11 cellular contexts compared by ENCODE assay signal in genomic region chr3:113153499-113154107, GRCh38. TPM values are rescaled to one million over a fixed set of nuclear protein-coding genes. Genes with fewer than 3 reads are reported as not detected.
DNase-seq lines count a peak whose midpoint lies in the region; ATAC-seq and TF ChIP-seq lines count a peak whose summit lies in the region.
"Had no signal": no experiment of that assay in that cellular context is flagged by ENCODE, and none has a peak within 500 bp of the region (broad histone marks: within the 10 kb centered on the region; RNA-seq: fewer than 3 reads in every experiment).

No MANE protein-coding gene starts in this region.

- ATAC-seq in GM19025 (IDR thresholded peaks at IDR 0.05; ENCODE audit: low read depth, unreplicated experiment) (peak; percentile 96), HG02759 (IDR thresholded peaks at IDR 0.05; ENCODE audit: unreplicated experiment) (peak; percentile 73)

- peak; percentile 27 for DNase-seq in LHCN-M2 (ENCODE audit: low read depth)
- DNase-seq in renal cortical epithelial cell (ENCODE audit: low read depth): peak; percentile 15
- no peak for DNase-seq in nucleus accumbens (lab: John Stamatoyannopoulos, UW)
- DNase-seq in NCI-H2227 (lab: John Stamatoyannopoulos, UW; ENCODE audit: unreplicated experiment): no peak
- no peak for DNase-seq in posterior cingulate gyrus
- no peak for DNase-seq in WERI-Rb-1
- DNase-seq: NCI-H226, SW 1271 had no signal

- intact Hi-C loops in posterior cingulate gyrus (cut with DNase I): no loop called here

- H3K27ac ChIP-seq in WERI-Rb-1: no peak overlapping the region

- H3K36me3 ChIP-seq in WERI-Rb-1: no peaks in the 10 kb centered on the region

- no peaks in the 10 kb centered on the region for H3K27me3 ChIP-seq in WERI-Rb-1 (ENCODE audit: insufficient read depth, low read depth, severe bottlenecking)

- TF ChIP-seq CTCF in WERI-Rb-1 (IDR thresholded peaks at IDR 0.05; ENCODE audit: low read depth, low read length): no peak

- no peaks in the 10 kb centered on the region for H3K9me3 ChIP-seq in WERI-Rb-1 (ENCODE audit: severe bottlenecking)

- no peak overlapping the region for H3K4me3 ChIP-seq in WERI-Rb-1 (ENCODE audit: low read depth, low read length)
- H3K4me3 ChIP-seq: skin epidermis had no signal

RNA-seq across cellular contexts. Expression of gene BOC, which starts 57.8 kb away (rescaled TPM):
- total RNA-seq in LHCN-M2 (2014; rRNA removed) (2.4 and 3.7 TPM in 2 replicates), renal cortical epithelial cell (0.52 and 3.0 TPM in 2 replicates)
- polyA plus RNA-seq in LHCN-M2 (2012): 1.9 TPM

Comparison
In these comparisons a context has a peak if more than half of its experiments do, and no peak if none do; other contexts are left out.
1. DNase-seq: peak in LHCN-M2 (single experiment) and renal cortical epithelial cell (single experiment); none in nucleus accumbens (0 of 56), NCI-H2227 (single experiment), posterior cingulate gyrus (0 of 10) and WERI-Rb-1 (single experiment).